14 cellular contexts compared by ENCODE assay signal in the genomic region with DNA sequence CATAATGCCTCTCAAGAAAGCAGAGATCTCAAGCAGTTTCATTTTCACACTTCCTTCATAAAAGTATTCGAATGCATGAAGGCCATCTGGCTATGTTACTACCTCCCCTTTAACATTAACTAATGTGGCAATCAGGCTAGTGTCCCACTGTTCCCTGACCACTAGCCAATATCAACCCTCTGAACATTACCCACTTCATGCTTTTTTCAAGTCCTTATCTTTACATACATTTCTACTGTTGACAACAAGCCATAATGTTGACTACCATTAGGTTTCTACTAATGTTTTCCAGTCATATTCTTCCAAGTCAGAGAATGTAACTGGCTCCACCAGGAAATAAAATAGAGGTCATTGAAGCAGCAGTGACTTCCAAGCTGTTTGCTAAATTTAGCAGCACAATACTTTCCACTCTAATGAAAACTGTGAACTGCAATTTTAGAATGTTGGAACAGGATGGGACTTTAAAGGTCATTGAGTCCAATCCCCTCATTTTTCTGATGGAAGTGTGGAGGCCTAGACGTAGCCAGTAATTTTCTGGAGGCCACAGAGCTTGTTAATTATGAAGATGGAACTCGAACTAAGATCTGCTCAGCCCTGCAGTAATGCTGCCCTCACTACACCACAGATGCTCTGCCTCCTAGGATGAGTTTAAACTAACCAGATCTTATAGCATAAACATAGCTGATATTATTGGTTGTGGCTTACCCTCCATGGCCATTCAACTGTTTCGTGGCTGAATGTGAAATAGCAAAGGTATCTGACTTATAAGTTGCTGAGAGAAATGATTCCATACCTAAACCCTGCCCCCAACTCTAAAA. TPM values are rescaled to one million over a fixed set of nuclear protein-coding genes. Genes with fewer than 3 reads are reported as not detected.
A peak's percentile ranks its signal among the peaks of the same experiment; 100 is the strongest.
DNase-seq lines count a peak whose midpoint lies in the region; ATAC-seq and TF ChIP-seq lines count a peak whose summit lies in the region.
"Had no signal": no experiment of that assay in that cellular context is flagged by ENCODE, and none has a peak within 500 bp of the region (broad histone marks: within the 10 kb centered on the region; RNA-seq: fewer than 3 reads in every experiment).

No MANE protein-coding gene starts in this region.

- no peak overlapping the region for H3K27ac Mint-ChIP-seq in activated naive CD4-positive, alpha-beta T cell treated with anti-CD3 and anti-CD28 coated beads, Interleukin-2, amount 10 ng/mL, durations not matched to agents 7 days and 5 days

- in situ Hi-C loops in astrocyte of the spinal cord (cut with HindIII; ENCODE audit: low sequenced_read_pairs) = no loop called here

- H3K27me3 ChIP-seq in skeletal muscle tissue (ENCODE audit: control insufficient read depth in 3 of 3, insufficient read depth in 3 of 3, low read length in 3 of 3) = no peaks in the 10 kb centered on the region
- H3K27me3 ChIP-seq: BLaER1 treated with 17β-estradiol and CSF1 and Interleukin-3, amounts not matched to agents 10 nM and 100 nM; foreskin keratinocyte had no signal

- peaks cover 11 to 19% (median 14%) of the 10 kb centered on the region in 3 donors for H3K4me1 ChIP-seq in skeletal muscle tissue (ENCODE audit: control insufficient read depth in 3 of 3, insufficient read depth in 3 of 3, low read length in 3 of 3)
- H3K4me1 ChIP-seq: BLaER1 treated with 17β-estradiol and CSF1 and Interleukin-3, amounts not matched to agents 10 nM and 100 nM; foreskin keratinocyte had no signal

- H3K9ac ChIP-seq in skeletal muscle tissue (ENCODE audit: low read depth in 1 of 3, low read length in 3 of 3) = peak overlapping the region in 2 of 3 donors; percentile 8 to 70
- H3K9ac ChIP-seq: BLaER1 treated with 17β-estradiol and CSF1 and Interleukin-3, amounts not matched to agents 10 nM and 100 nM had no signal

- CTCF ChIA-PET in activated naive CD4-positive, alpha-beta T cell treated with anti-CD3 and anti-CD28 coated beads, Interleukin-2, amount 10 ng/mL, durations not matched to agents 7 days and 5 days (lab: Charles Lee) = no interaction called here

- no peaks in the 10 kb centered on the region for H3K27me3 Mint-ChIP-seq in activated naive CD4-positive, alpha-beta T cell treated with anti-CD3 and anti-CD28 coated beads, Interleukin-2, amount 10 ng/mL, durations not matched to agents 7 days and 5 days

- no peaks in the 10 kb centered on the region for H3K9me3 Mint-ChIP-seq in activated naive CD4-positive, alpha-beta T cell treated with anti-CD3 and anti-CD28 coated beads, Interleukin-2, amount 10 ng/mL, durations not matched to agents 7 days and 5 days

- peak; percentile 62 for ATAC-seq in HG03159 (IDR thresholded peaks at IDR 0.05; ENCODE audit: unreplicated experiment)
- ATAC-seq in left cardiac atrium = peak; percentile 61 to 76
- ATAC-seq: foreskin keratinocyte, mucosa of descending colon, Panc1 had no signal

- H3K4me1 Mint-ChIP-seq in activated naive CD4-positive, alpha-beta T cell treated with anti-CD3 and anti-CD28 coated beads, Interleukin-2, amount 10 ng/mL, durations not matched to agents 7 days and 5 days = no peaks in the 10 kb centered on the region

- no peaks in the 10 kb centered on the region for H3K9me3 ChIP-seq in skeletal muscle tissue (ENCODE audit: control insufficient read depth in 3 of 3, low read length in 3 of 3)
- H3K9me3 ChIP-seq: BLaER1 treated with 17β-estradiol and CSF1 and Interleukin-3, amounts not matched to agents 10 nM and 100 nM; mucosa of descending colon had no signal

- no peak for TF ChIP-seq CTCF in astrocyte of the spinal cord (IDR thresholded peaks at IDR 0.05; ENCODE audit: low read depth, low read length)

- no peak overlapping the region for H3K4me3 ChIP-seq in astrocyte of the spinal cord (ENCODE audit: low read depth, low read length)
- H3K4me3 ChIP-seq in skeletal muscle tissue (ENCODE audit: low read length in 3 of 3) = peak overlapping the region; percentile 12 to 65 (median 41)
- H3K4me3 ChIP-seq: BLaER1 treated with 17β-estradiol and CSF1 and Interleukin-3, amounts not matched to agents 10 nM and 100 nM; mucosa of descending colon had no signal

- peak overlapping the region; percentile 67 for H3K27ac ChIP-seq in skeletal muscle tissue (ENCODE audit: low read depth, low read length)
- H3K27ac ChIP-seq: BLaER1 treated with 17β-estradiol and CSF1 and Interleukin-3, amounts not matched to agents 10 nM and 100 nM; foreskin keratinocyte had no signal

- no peak overlapping the region for H3K4me3 Mint-ChIP-seq in activated naive CD4-positive, alpha-beta T cell treated with anti-CD3 and anti-CD28 coated beads, Interleukin-2, amount 10 ng/mL, durations not matched to agents 7 days and 5 days

- no peaks in the 10 kb centered on the region for H3K36me3 ChIP-seq in skeletal muscle tissue (ENCODE audit: control insufficient read depth in 3 of 3, insufficient read depth in 3 of 3, low read length in 3 of 3)
- H3K36me3 ChIP-seq: BLaER1 treated with 17β-estradiol and CSF1 and Interleukin-3, amounts not matched to agents 10 nM and 100 nM had no signal

- H3K36me3 Mint-ChIP-seq in activated naive CD4-positive, alpha-beta T cell treated with anti-CD3 and anti-CD28 coated beads, Interleukin-2, amount 10 ng/mL, durations not matched to agents 7 days and 5 days = no peaks in the 10 kb centered on the region

- intact Hi-C loops in left cardiac atrium (cut with DNase I) = no loop called here

- DNase-seq in astrocyte of the spinal cord (ENCODE audit: low read depth, low spot score) (peak; percentile 6), left cardiac atrium (no peak), amniotic stem cell (lab: John Stamatoyannopoulos, UW) (no peak)
- DNase-seq in activated T-cell treated with anti-CD3 and anti-CD28 coated beads, Interleukin-2, amount 50 U/mL, for 1 hour = no peak
- DNase-seq in activated CD4-positive, CD25-positive, alpha-beta regulatory T cell treated with anti-CD3 and anti-CD28 coated beads, Interleukin-2, amount 50 U/mL, for 72 hours = no peak
- no peak for DNase-seq in activated naive CD4-positive, alpha-beta T cell treated with anti-CD3 and anti-CD28 coated beads, Interleukin-2, amount 10 ng/mL, durations not matched to agents 7 days and 5 days
- DNase-seq: foreskin keratinocyte, mucosa of descending colon, NCI-H1105 had no signal

RNA-seq across cellular contexts. Expression of gene PPP1R1C, which starts 0.6 kb away (rescaled TPM):
- 1 to 10 TPM; 5.0 to 5.5 TPM for total RNA-seq in left cardiac atrium
- 1.6 TPM for total RNA-seq in skeletal muscle tissue
- total RNA-seq: T-helper 1 cell treated with Interleukin-12 subunit alpha and Interleukin-12 subunit beta and Interleukin-4 antibody, amounts not matched to agents 30 ng/mL and 1 ng/mL, for 36 hours had no signal
